ENCODE assay signal across 7 cellular contexts in genomic region chr2:11745613-11746375, GRCh38. TPM values are rescaled to one million over a fixed set of nuclear protein-coding genes. Genes with fewer than 3 reads are reported as not detected.
A peak's percentile ranks its signal among the peaks of the same experiment; 100 is the strongest.
DNase-seq lines count a peak whose midpoint lies in the region; ATAC-seq and TF ChIP-seq lines count a peak whose summit lies in the region.

No MANE protein-coding gene starts in this region.

- no peak for DNase-seq in activated CD8-positive, alpha-beta T cell treated with anti-CD3 and anti-CD28 coated beads for 36 hours
- DNase-seq in hepatocyte (ENCODE audit: low spot score) (no peak), epidermal melanocyte (ENCODE audit: insufficient read length, low spot score) (no peak), DMS 273 treated with DMSO at 0.1 percent for 48 hours (lab: John Stamatoyannopoulos, UW) (no peak)
- DNase-seq in stimulated activated effector memory CD8-positive, alpha-beta T cell treated with anti-CD3 and anti-CD28 coated beads, Interleukin-12 subunit alpha, Interleukin-12 subunit beta, amount 100 ng/mL, for 72 hours (ENCODE audit: low spot score in 2 of 2), result no peak

- no peaks in the 10 kb centered on the region for H3K36me3 Mint-ChIP-seq in activated CD8-positive, alpha-beta T cell treated with anti-CD3 and anti-CD28 coated beads for 36 hours (ENCODE audit: low read depth)
- peaks cover 14% of the 10 kb centered on the region for H3K36me3 Mint-ChIP-seq in stimulated activated effector memory CD8-positive, alpha-beta T cell treated with anti-CD3 and anti-CD28 coated beads, Interleukin-12 subunit alpha, Interleukin-12 subunit beta, amount 100 ng/mL, for 72 hours

- peak overlapping the region; percentile 71 for H3K27ac Mint-ChIP-seq in activated CD8-positive, alpha-beta T cell treated with anti-CD3 and anti-CD28 coated beads for 36 hours
- H3K27ac Mint-ChIP-seq in stimulated activated effector memory CD8-positive, alpha-beta T cell treated with anti-CD3 and anti-CD28 coated beads, Interleukin-12 subunit alpha, Interleukin-12 subunit beta, amount 100 ng/mL, for 72 hours, result peak overlapping the region; percentile 83

- peaks cover 74% of the 10 kb centered on the region for H3K4me1 ChIP-seq in HUES6 (ENCODE audit: control insufficient read depth, insufficient read depth, low read length)
- peaks cover 38% of the 10 kb centered on the region for H3K4me1 ChIP-seq in hepatocyte (ENCODE audit: insufficient read depth)

- H3K27me3 Mint-ChIP-seq in activated CD8-positive, alpha-beta T cell treated with anti-CD3 and anti-CD28 coated beads for 36 hours, result no peaks in the 10 kb centered on the region

- peaks cover 44% of the 10 kb centered on the region for H3K79me2 ChIP-seq in hepatocyte

- H3K4me2 ChIP-seq in hepatocyte, result peak overlapping the region; percentile 81

- POLR2A ChIA-PET in activated CD8-positive, alpha-beta T cell treated with anti-CD3 and anti-CD28 coated beads for 36 hours (lab: Charles Lee), result interaction anchor here (1.0 to 3.1 kb wide), 4 partner anchors 9 to 34 kb away, joined by 3 to 19 read pairs (median 4); no protein-coding TSS in a partner anchor

- H3K27me3 ChIP-seq in HUES6 (ENCODE audit: control insufficient read depth, insufficient read depth, low read length) (no peaks in the 10 kb centered on the region; the same call in 1 of the 2 replicates), hepatocyte (no peaks in the 10 kb centered on the region)

- no peak for TF ChIP-seq CTCF in activated CD8-positive, alpha-beta T cell treated with anti-CD3 and anti-CD28 coated beads for 36 hours (IDR thresholded peaks at IDR 0.05)
- no peak for TF ChIP-seq CTCF in hepatocyte (IDR thresholded peaks at IDR 0.05; ENCODE audit: poor library complexity)

- no peak overlapping the region for H3K27ac ChIP-seq in HUES6 (ENCODE audit: low read depth, low read length)
- H3K27ac ChIP-seq in hepatocyte, result peak overlapping the region; percentile 89

- peaks cover 36% of the 10 kb centered on the region for H4K20me1 ChIP-seq in hepatocyte (ENCODE audit: insufficient read depth, poor library complexity, severe bottlenecking)

- intact Hi-C loops in activated CD8-positive, alpha-beta T cell treated with anti-CD3 and anti-CD28 coated beads for 36 hours (cut with micrococcal nuclease), result loop anchor here (10.0 kb wide), 1 partner anchor 51 kb away; no protein-coding TSS in a partner anchor

- H3K4me1 Mint-ChIP-seq in activated CD8-positive, alpha-beta T cell treated with anti-CD3 and anti-CD28 coated beads for 36 hours (ENCODE audit: low read depth), result peaks cover 62% of the 10 kb centered on the region
- peaks cover 80% of the 10 kb centered on the region for H3K4me1 Mint-ChIP-seq in stimulated activated effector memory CD8-positive, alpha-beta T cell treated with anti-CD3 and anti-CD28 coated beads, Interleukin-12 subunit alpha, Interleukin-12 subunit beta, amount 100 ng/mL, for 72 hours

- H3K9me3 ChIP-seq in HUES6 (ENCODE audit: control insufficient read depth, insufficient read depth, low read depth, low read length), result no peaks in the 10 kb centered on the region
- no peaks in the 10 kb centered on the region for H3K9me3 ChIP-seq in hepatocyte (ENCODE audit: low read depth)

- no peaks in the 10 kb centered on the region for H3K9me2 ChIP-seq in hepatocyte (replicated peaks; ENCODE audit: insufficient read depth)

- CTCF ChIA-PET in activated CD8-positive, alpha-beta T cell treated with anti-CD3 and anti-CD28 coated beads for 36 hours (lab: Charles Lee), result interaction anchor here (1.0 to 14.1 kb wide), 8 partner anchors 9 to 63 kb away, joined by 3 to 282 read pairs (median 10); no protein-coding TSS in a partner anchor

- H3K36me3 ChIP-seq in HUES6 (ENCODE audit: control insufficient read depth, insufficient read depth, low read length), result no peaks in the 10 kb centered on the region
- H3K36me3 ChIP-seq in hepatocyte (replicated peaks; ENCODE audit: insufficient read depth, low read depth), result no peaks in the 10 kb centered on the region

- no peaks in the 10 kb centered on the region for H3K9me3 Mint-ChIP-seq in activated CD8-positive, alpha-beta T cell treated with anti-CD3 and anti-CD28 coated beads for 36 hours
- H3K9me3 Mint-ChIP-seq in stimulated activated effector memory CD8-positive, alpha-beta T cell treated with anti-CD3 and anti-CD28 coated beads, Interleukin-12 subunit alpha, Interleukin-12 subunit beta, amount 100 ng/mL, for 72 hours, result no peaks in the 10 kb centered on the region

- peak overlapping the region; percentile 90 for H2AFZ ChIP-seq in hepatocyte

- H3K4me3 Mint-ChIP-seq in activated CD8-positive, alpha-beta T cell treated with anti-CD3 and anti-CD28 coated beads for 36 hours, result peak overlapping the region; percentile 71
- H3K4me3 Mint-ChIP-seq in stimulated activated effector memory CD8-positive, alpha-beta T cell treated with anti-CD3 and anti-CD28 coated beads, Interleukin-12 subunit alpha, Interleukin-12 subunit beta, amount 100 ng/mL, for 72 hours, result peak overlapping the region; percentile 93

- ATAC-seq in activated CD8-positive, alpha-beta T cell treated with anti-CD3 and anti-CD28 coated beads for 36 hours, result no peak
- ATAC-seq in stimulated activated effector memory CD8-positive, alpha-beta T cell treated with anti-CD3 and anti-CD28 coated beads, Interleukin-12 subunit alpha, Interleukin-12 subunit beta, amount 100 ng/mL, for 72 hours, result no peak
- no peak for ATAC-seq in HG02642 (IDR thresholded peaks at IDR 0.05; ENCODE audit: poor library complexity, unreplicated experiment)

- H3K4me3 ChIP-seq in HUES6 (ENCODE audit: low read depth, low read length), result peak overlapping the region; percentile 41
- H3K4me3 ChIP-seq in hepatocyte, result no peak overlapping the region

- 65% methylated on average over 27 of the region's 27 CpGs for WGBS in hepatocyte (ENCODE audit: low lambda C conversion rate, missing lambda C conversion rate)

- peak overlapping the region; percentile 47 for H3K9ac ChIP-seq in HUES6 (ENCODE audit: low read length)

RNA-seq across cellular contexts. Expression of gene LPIN1, which starts 0.6 kb away (rescaled TPM):
- 10 to 100 TPM; 31.9 to 36.5 TPM for total RNA-seq in activated CD8-positive, alpha-beta T cell treated with anti-CD3 and anti-CD28 coated beads for 36 hours
- 35.3 and 42.6 TPM in 2 replicates for total RNA-seq in hepatocyte
- 34.5 and 45.8 TPM in 2 replicates for polyA plus RNA-seq in hepatocyte
